28 cellular contexts compared by ENCODE assay signal in genomic region chr20:31490752-31491151, GRCh38. TPM values are rescaled to one million over a fixed set of nuclear protein-coding genes. Genes with fewer than 3 reads are reported as not detected.
A peak's percentile ranks its signal among the peaks of the same experiment; 100 is the strongest.
DNase-seq lines count a peak whose midpoint lies in the region; ATAC-seq lines count a peak whose summit lies in the region.
"Had no signal": no experiment of that assay in that cellular context is flagged by ENCODE, and none has a peak within 500 bp of the region (broad histone marks: within the 10 kb centered on the region; RNA-seq: fewer than 3 reads in every experiment).

No MANE protein-coding gene starts in this region.

- peak; percentile 64 for ATAC-seq in activated CD4-positive, alpha-beta T cell treated with anti-CD3 and anti-CD28 coated beads for 36 hours
- ATAC-seq: A549; CD8-positive, alpha-beta T cell had no signal

- H3K9me3 Mint-ChIP-seq in activated CD4-positive, alpha-beta T cell treated with anti-CD3 and anti-CD28 coated beads for 36 hours (ENCODE audit: low read depth): no peaks in the 10 kb centered on the region
- H3K9me3 Mint-ChIP-seq: CD4-positive, alpha-beta memory T cell; CD4-positive, alpha-beta T cell; CD4-positive, CD25-positive, alpha-beta regulatory T cell; CD8-positive, alpha-beta memory T cell; CD8-positive, alpha-beta T cell had no signal

- CTCF ChIA-PET in activated CD4-positive, alpha-beta T cell treated with anti-CD3 and anti-CD28 coated beads for 36 hours (lab: Charles Lee): interaction anchor here (0.6 to 0.9 kb wide), 3 partner anchors 12 to 33 kb away, joined by 3 to 6 read pairs (median 4); no protein-coding TSS in a partner anchor

- POLR2A ChIA-PET in activated CD4-positive, alpha-beta T cell treated with anti-CD3 and anti-CD28 coated beads for 36 hours (lab: Charles Lee): no interaction called here

- intact Hi-C loops in activated CD4-positive, alpha-beta T cell treated with anti-CD3 and anti-CD28 coated beads for 36 hours (cut with DNase I, micrococcal nuclease): no loop called here

- no peak overlapping the region for H3K27ac Mint-ChIP-seq in activated CD4-positive, alpha-beta T cell treated with anti-CD3 and anti-CD28 coated beads for 36 hours
- H3K27ac Mint-ChIP-seq: B cell; CD14-positive monocyte; CD4-positive, alpha-beta memory T cell; CD4-positive, alpha-beta T cell; CD4-positive, CD25-positive, alpha-beta regulatory T cell; CD8-positive, alpha-beta T cell had no signal

- peaks cover 5% of the 10 kb centered on the region for H3K4me1 Mint-ChIP-seq in activated CD4-positive, alpha-beta T cell treated with anti-CD3 and anti-CD28 coated beads for 36 hours
- H3K4me1 Mint-ChIP-seq: B cell; CD4-positive, CD25-positive, alpha-beta regulatory T cell; CD8-positive, alpha-beta memory T cell had no signal

- peaks cover 8% of the 10 kb centered on the region for H3K27me3 Mint-ChIP-seq in activated CD4-positive, alpha-beta T cell treated with anti-CD3 and anti-CD28 coated beads for 36 hours

- no peak for DNase-seq in activated CD4-positive, alpha-beta T cell treated with anti-CD3 and anti-CD28 coated beads for 36 hours
- no peak for DNase-seq in activated CD4-positive, alpha-beta T cell treated with anti-CD3 and anti-CD28 coated beads for 4 hours
- DNase-seq: 8988T; ACHN; AML-193; BE2C; C1 segment of cervical spinal cord; Caco-2; Calu3; CD4-positive, alpha-beta memory T cell; CD4-positive, alpha-beta T cell; CD4-positive, CD25-positive, alpha-beta regulatory T cell; CD8-positive, alpha-beta memory T cell; CD8-positive, alpha-beta T cell; COR-L47; DMS 273 treated with DMSO at 0.1 percent for 48 hours; DMS153; DMS53; DMS79; DMS79 treated with DMSO at 0.1 percent for 48 hours; DND-41; EL had no signal

- H3K4me3 Mint-ChIP-seq in activated CD4-positive, alpha-beta T cell treated with anti-CD3 and anti-CD28 coated beads for 36 hours: no peak overlapping the region
- H3K4me3 Mint-ChIP-seq: B cell; CD14-positive monocyte; CD4-positive, alpha-beta memory T cell; CD4-positive, alpha-beta T cell; CD4-positive, CD25-positive, alpha-beta regulatory T cell; CD8-positive, alpha-beta memory T cell; CD8-positive, alpha-beta T cell had no signal

- H3K36me3 Mint-ChIP-seq in activated CD4-positive, alpha-beta T cell treated with anti-CD3 and anti-CD28 coated beads for 36 hours (ENCODE audit: low read depth): no peaks in the 10 kb centered on the region
- H3K36me3 Mint-ChIP-seq: CD14-positive monocyte; CD4-positive, alpha-beta memory T cell; CD4-positive, CD25-positive, alpha-beta regulatory T cell; CD8-positive, alpha-beta T cell had no signal

RNA-seq across cellular contexts. Expression of gene REM1, which starts 15.7 kb away (rescaled TPM):
- not detected for total RNA-seq in activated CD4-positive, alpha-beta T cell treated with anti-CD3 and anti-CD28 coated beads for 36 hours
- total RNA-seq: A172; A673; B cell; Caco-2; Calu3; CD4-positive, alpha-beta memory T cell; CD4-positive, alpha-beta T cell; CD4-positive, CD25-positive, alpha-beta regulatory T cell; CD8-positive, alpha-beta memory T cell; CD8-positive, alpha-beta T cell; Daoy had no signal

RNA-seq across cellular contexts. Expression of gene DEFB124, which starts 15.8 kb away (rescaled TPM):
- not detected for total RNA-seq in activated CD4-positive, alpha-beta T cell treated with anti-CD3 and anti-CD28 coated beads for 36 hours
- total RNA-seq: A172; A673; B cell; Caco-2; Calu3; CD4-positive, alpha-beta memory T cell; CD4-positive, alpha-beta T cell; CD4-positive, CD25-positive, alpha-beta regulatory T cell; CD8-positive, alpha-beta memory T cell; CD8-positive, alpha-beta T cell; Daoy had no signal

RNA-seq across cellular contexts. Expression of gene HM13, which starts 23.5 kb away (rescaled TPM):
- 100 to 1,000 TPM; 108 to 111 TPM for total RNA-seq in activated CD4-positive, alpha-beta T cell treated with anti-CD3 and anti-CD28 coated beads for 36 hours

RNA-seq across cellular contexts. Expression of gene DEFB123, which starts 50.3 kb away (rescaled TPM):
- total RNA-seq in activated CD4-positive, alpha-beta T cell treated with anti-CD3 and anti-CD28 coated beads for 36 hours: not detected
- total RNA-seq: A172; A673; B cell; Caco-2; Calu3; CD4-positive, alpha-beta memory T cell; CD4-positive, alpha-beta T cell; CD4-positive, CD25-positive, alpha-beta regulatory T cell; CD8-positive, alpha-beta memory T cell; CD8-positive, alpha-beta T cell; Daoy had no signal
